Comparison of ENCODE assay signal across 1 cellular context in genomic region chr14:32202941-32203882, GRCh38.
TF ChIP-seq lines count a peak whose summit lies in the region.

Gene RNU6-8, minus strand, starts transcription at chr14:32203269.

TF ChIP-seq in GM23338, 12 proteins besides CTCF, POLR2A, EP300 and RAD21:
- TF ChIP-seq ZNF462 (CRISPR knock-in tag; IDR thresholded peaks at IDR 0.05), result no peak
- no peak for TF ChIP-seq STAT1 (IDR thresholded peaks at IDR 0.05; ENCODE audit: unreplicated experiment)
- peak; percentile 67 for TF ChIP-seq CREB1 (CRISPR knock-in tag; IDR thresholded peaks at IDR 0.05; ENCODE audit: low read depth)
- peak; percentile 61; the same call in 1 of the 2 replicates for TF ChIP-seq POLR2AphosphoS5 (IDR thresholded peaks at IDR 0.05; ENCODE audit: low read depth)
